In genomic region chr1:168301664-168302320, GRCh38 we compare ENCODE assay signal across 13 cellular contexts. TPM values are rescaled to one million over a fixed set of nuclear protein-coding genes. Genes with fewer than 3 reads are reported as not detected.
DNase-seq lines count a peak whose midpoint lies in the region; ATAC-seq and TF ChIP-seq lines count a peak whose summit lies in the region.
"Had no signal": no experiment of that assay in that cellular context is flagged by ENCODE, and none has a peak within 500 bp of the region (broad histone marks: within the 10 kb centered on the region; RNA-seq: fewer than 3 reads in every experiment).

No MANE protein-coding gene starts in this region.

- POLR2A ChIA-PET in PC-9 (lab: Charles Lee; ENCODE audit: unreplicated experiment), result interaction anchor here (0.7 kb wide), 2 partner anchors 585 to 800 kb away, joined by 3 to 11 read pairs; no protein-coding TSS in a partner anchor

- CTCF ChIA-PET in PC-9 (lab: Charles Lee), result interaction anchor here (0.6 to 1.1 kb wide), 3 partner anchors 20 to 199 kb away, joined by 3 read pairs; no protein-coding TSS in a partner anchor

- no peak for TF ChIP-seq CTCF in PC-9 (conservative IDR thresholded peaks at IDR 0.05)
- no peak for TF ChIP-seq CTCF in epithelial cell of esophagus (IDR thresholded peaks at IDR 0.05; ENCODE audit: insufficient read depth, low read depth, low read length, missing control alignments)
- no peak for TF ChIP-seq CTCF in osteocyte (IDR thresholded peaks at IDR 0.05)

- H3K4me2 ChIP-seq in GM23248 (ENCODE audit: unreplicated experiment) (peak overlapping the region; percentile 64), PC-9 (peak overlapping the region; percentile 53)

- H4K20me1 ChIP-seq in GM23248 (ENCODE audit: insufficient read depth) (no peaks in the 10 kb centered on the region), PC-9 (ENCODE audit: insufficient read depth) (no peaks in the 10 kb centered on the region)

- H3F3A ChIP-seq in GM23248 (ENCODE audit: insufficient read depth) (peaks cover 18% of the 10 kb centered on the region), PC-9 (ENCODE audit: insufficient read depth, low read depth) (peaks cover 15% of the 10 kb centered on the region)

- H3K27me3 ChIP-seq in GM23248 (replicated peaks; ENCODE audit: insufficient read depth) (no peaks in the 10 kb centered on the region), PC-9 (ENCODE audit: insufficient read depth, low read depth) (no peaks in the 10 kb centered on the region)
- H3K27me3 ChIP-seq: uterus had no signal

- H3K9me2 ChIP-seq in GM23248 (ENCODE audit: insufficient read depth) (no peaks in the 10 kb centered on the region), PC-9 (ENCODE audit: insufficient read depth) (no peaks in the 10 kb centered on the region)

- H3K36me3 Mint-ChIP-seq in osteocyte (ENCODE audit: unreplicated experiment), result peaks cover 7% of the 10 kb centered on the region

- H3K9ac ChIP-seq in GM23248, result no peak overlapping the region; the same call in 1 of the 2 replicates

- DNase-seq in GM23248, result peak; percentile 82
- DNase-seq in PC-9, result peak; percentile 88 to 98
- DNase-seq in epithelial cell of esophagus (ENCODE audit: low read depth), result peak; percentile 98
- DNase-seq in osteocyte (ENCODE audit: extremely low spot score, unreplicated experiment), result no peak
- DNase-seq in globus pallidus (ENCODE audit: low spot score), result no peak
- no peak for DNase-seq in left ventricle myocardium superior
- DNase-seq: activated CD4-positive, alpha-beta T cell treated with anti-CD3 and anti-CD28 coated beads for 36 hours; NCI-H1930; psoas muscle; RPMI8226; uterus had no signal

- 32 to 40% methylated on average over 3 of the region's 3 CpGs for WGBS in GM23248 (ENCODE audit: low coverage in 1 of 2, low lambda C conversion rate in 2 of 2, missing lambda C conversion rate in 2 of 2), 2 experiments

- H3K9me3 ChIP-seq in GM23248 (ENCODE audit: low read depth), result no peaks in the 10 kb centered on the region
- no peaks in the 10 kb centered on the region for H3K9me3 ChIP-seq in PC-9 (ENCODE audit: insufficient read depth, low read depth)
- H3K9me3 ChIP-seq: psoas muscle, uterus had no signal

- TSS peak; percentile 29 for BruUV-seq in PC-9 (replicated peaks; lab: Mats Ljungman, UMichigan)

- H3K27ac ChIP-seq in GM23248 (peak overlapping the region; percentile 63), PC-9 (peak overlapping the region; percentile 81)
- H3K27ac ChIP-seq: psoas muscle, uterus had no signal

- H3K36me3 ChIP-seq in GM23248 (ENCODE audit: low read depth), result no peaks in the 10 kb centered on the region
- no peaks in the 10 kb centered on the region for H3K36me3 ChIP-seq in PC-9 (ENCODE audit: low read depth)
- H3K36me3 ChIP-seq: uterus had no signal

- in situ Hi-C loops in GM23248 (cut with MboI), result no loop called here

- H3K4me3 ChIP-seq in GM23248 (peak overlapping the region; percentile 12; the same call in 1 of the 2 replicates), PC-9 (no peak overlapping the region), epithelial cell of esophagus (ENCODE audit: low read length) (no peak overlapping the region)
- H3K4me3 ChIP-seq: psoas muscle, uterus had no signal

- peaks cover 46% of the 10 kb centered on the region for H3K4me1 Mint-ChIP-seq in osteocyte (ENCODE audit: unreplicated experiment)
- H3K4me1 Mint-ChIP-seq: activated CD4-positive, alpha-beta T cell treated with anti-CD3 and anti-CD28 coated beads for 36 hours had no signal

- H3K79me2 ChIP-seq in GM23248 (ENCODE audit: insufficient read depth) (no peaks in the 10 kb centered on the region), PC-9 (ENCODE audit: low read depth) (no peaks in the 10 kb centered on the region)

- intact Hi-C loops in PC-9 (cut with micrococcal nuclease; ENCODE audit: unreplicated experiment), result loop anchor here (5.0 kb wide), 2 partner anchors 64 to 806 kb away; partner anchors contain the start of gene ATP1B1
- intact Hi-C loops in left ventricle myocardium superior (cut with micrococcal nuclease), result no loop called here

- 0 out of 2 replicates have a peak overlapping the region, but pooled peaks have one; percentile 22 for H2AFZ ChIP-seq in GM23248
- no peak overlapping the region for H2AFZ ChIP-seq in PC-9

- no peaks in the 10 kb centered on the region for H3K27me3 Mint-ChIP-seq in osteocyte (ENCODE audit: unreplicated experiment)
- H3K27me3 Mint-ChIP-seq: activated CD4-positive, alpha-beta T cell treated with anti-CD3 and anti-CD28 coated beads for 36 hours had no signal

- H3K9me3 Mint-ChIP-seq in osteocyte (ENCODE audit: unreplicated experiment), result peaks cover 3% of the 10 kb centered on the region

- H3K27ac Mint-ChIP-seq in osteocyte (ENCODE audit: unreplicated experiment), result peak overlapping the region; percentile 73
- H3K27ac Mint-ChIP-seq: activated CD4-positive, alpha-beta T cell treated with anti-CD3 and anti-CD28 coated beads for 36 hours had no signal

- no peak for ATAC-seq in HG03378 (IDR thresholded peaks at IDR 0.05; ENCODE audit: unreplicated experiment)
- ATAC-seq in HG02852 (IDR thresholded peaks at IDR 0.05; ENCODE audit: unreplicated experiment), result no peak
- ATAC-seq in left ventricle myocardium superior, result no peak
- ATAC-seq: activated CD4-positive, alpha-beta T cell treated with anti-CD3 and anti-CD28 coated beads for 36 hours; psoas muscle had no signal

- H3K4me1 ChIP-seq in GM23248 (ENCODE audit: insufficient read depth) (peaks cover 24% of the 10 kb centered on the region), PC-9 (replicated peaks; ENCODE audit: insufficient read depth) (peaks cover 40% of the 10 kb centered on the region)
- H3K4me1 ChIP-seq: psoas muscle, uterus had no signal

- H3K4me3 Mint-ChIP-seq in osteocyte (ENCODE audit: unreplicated experiment), result no peak overlapping the region
- H3K4me3 Mint-ChIP-seq: activated CD4-positive, alpha-beta T cell treated with anti-CD3 and anti-CD28 coated beads for 36 hours had no signal

RNA-seq across cellular contexts. Expression of gene TBX19, which starts 21.1 kb away (rescaled TPM):
- total RNA-seq in GM23248 (2014; rRNA removed; shearing (Covaris generic)), result 1.2 and 2.3 TPM in 2 replicates
- polyA plus RNA-seq in GM23248 (2016; fragmentation: Nextera tagmentation; extraction: Ambion mirVana), result 1.1 and 1.4 TPM in 2 replicates
- total RNA-seq in PC-9 (2021) (1.5 and 2.0 TPM in 2 replicates), osteocyte (2.5 and 3.5 TPM in 2 replicates), left ventricle myocardium superior (0.55 TPM)

Comparison
In these comparisons a context has a peak if more than half of its experiments do, and no peak if none do; other contexts are left out.
1. DNase-seq: peak in GM23248 (single experiment), PC-9 (2 of 2) and epithelial cell of esophagus (single experiment); none in osteocyte (single experiment), globus pallidus (single experiment) and left ventricle myocardium superior (single experiment).